ENCODE assay signal across 1 cellular context in the genomic region with DNA sequence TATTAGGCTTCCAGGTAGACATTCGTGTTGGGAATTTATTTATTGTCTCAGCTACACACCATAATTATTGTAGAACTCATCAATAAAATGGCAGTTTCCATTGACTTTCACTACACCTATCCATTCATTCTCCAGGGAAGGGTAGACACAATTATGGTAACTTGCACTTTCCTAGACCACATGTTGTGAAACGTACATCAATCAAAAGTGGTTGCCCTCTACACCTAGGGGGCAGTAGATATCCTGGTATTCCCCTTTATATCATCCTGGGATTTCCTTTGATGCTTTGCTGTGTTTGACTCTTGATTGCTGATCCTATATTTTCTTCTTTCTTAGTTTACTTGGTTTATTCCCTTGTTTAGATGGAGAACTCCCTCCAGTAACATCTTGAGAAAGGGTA.
TF ChIP-seq lines count a peak whose summit lies in the region.

No MANE protein-coding gene starts in this region.

TF ChIP-seq in SK-N-SH treated with all-trans-retinoic acid at 6 μM for 48 hours, 23 proteins besides CTCF, POLR2A, EP300 and RAD21 (continued from another document):
- TF ChIP-seq, protein P1, sequence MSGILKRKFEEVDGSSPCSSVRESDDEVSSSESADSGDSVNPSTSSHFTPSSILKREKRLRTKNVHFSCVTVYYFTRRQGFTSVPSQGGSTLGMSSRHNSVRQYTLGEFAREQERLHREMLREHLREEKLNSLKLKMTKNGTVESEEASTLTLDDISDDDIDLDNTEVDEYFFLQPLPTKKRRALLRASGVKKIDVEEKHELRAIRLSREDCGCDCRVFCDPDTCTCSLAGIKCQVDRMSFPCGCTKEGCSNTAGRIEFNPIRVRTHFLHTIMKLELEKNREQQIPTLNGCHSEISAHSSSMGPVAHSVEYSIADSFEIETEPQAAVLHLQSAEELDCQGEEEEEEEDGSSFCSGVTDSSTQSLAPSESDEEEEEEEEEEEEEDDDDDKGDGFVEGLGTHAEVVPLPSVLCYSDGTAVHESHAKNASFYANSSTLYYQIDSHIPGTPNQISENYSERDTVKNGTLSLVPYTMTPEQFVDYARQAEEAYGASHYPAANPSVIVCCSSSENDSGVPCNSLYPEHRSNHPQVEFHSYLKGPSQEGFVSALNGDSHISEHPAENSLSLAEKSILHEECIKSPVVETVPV (CRISPR knock-in tag; IDR thresholded peaks at IDR 0.05) = no peak
- TF ChIP-seq SNAI2 (CRISPR knock-in tag; IDR thresholded peaks at IDR 0.05) (no peak), ZNF565 (CRISPR knock-in tag; conservative IDR thresholded peaks at IDR 0.05; ENCODE audit: low read depth) (no peak), TCF4 (CRISPR knock-in tag; IDR thresholded peaks at IDR 0.05; ENCODE audit: borderline replicate concordance) (no peak)
TF ChIP-seq in SK-N-SH treated with all-trans-retinoic acid at 6 μM for 48 hours: peak in this region for 0.
